Comparison of ENCODE assay signal across 24 cellular contexts in genomic region chr15:91110407-91110806, GRCh38. TPM values are rescaled to one million over a fixed set of nuclear protein-coding genes. Genes with fewer than 3 reads are reported as not detected.
"Had no signal": no experiment of that assay in that cellular context is flagged by ENCODE, and none has a peak within 500 bp of the region (broad histone marks: within the 10 kb centered on the region; RNA-seq: fewer than 3 reads in every experiment).

No MANE protein-coding gene starts in this region.

- DNase-seq: cortex of kidney; effector memory CD4-positive, alpha-beta T cell; gastrocnemius medialis; heart right ventricle; hypothalamus; kidney glomerular epithelial cell; mammary epithelial cell; naive thymus-derived CD4-positive, alpha-beta T cell; ovary; small intestine; stimulated activated CD4-positive, alpha-beta T cell treated with anti-CD3 and anti-CD28 coated beads, Interleukin-12 subunit alpha, Interleukin-12 subunit beta, amount 100 ng/mL, for 4 hours; stimulated activated CD4-positive, alpha-beta T cell treated with anti-CD3 and anti-CD28 coated beads, Interleukin-2, amount 100 ng/mL, for 48 hours; stimulated activated naive CD4-positive, alpha-beta T cell treated with Interleukin-2 at 50 U/mL for 16 hours; thyroid gland; uterus had no signal

- H3K9me3 ChIP-seq: esophagus muscularis mucosa, gastrocnemius medialis, heart right ventricle, ovary, right atrium auricular region, thyroid gland, upper lobe of left lung, uterus had no signal

- H3K4me3 Mint-ChIP-seq: naive thymus-derived CD4-positive, alpha-beta T cell; neural crest cell had no signal

- FAIRE-seq: endometrium, islet of Langerhans, small intestine had no signal

- ATAC-seq: gastrocnemius medialis; heart right ventricle; left lobe of liver; naive thymus-derived CD4-positive, alpha-beta T cell had no signal

- H3K27me3 ChIP-seq: ovary, right atrium auricular region, thyroid gland, upper lobe of left lung, uterus had no signal

- H3K36me3 ChIP-seq: esophagus muscularis mucosa, gastrocnemius medialis, heart right ventricle, ovary, right atrium auricular region, thyroid gland, upper lobe of left lung, uterus had no signal

- H3K4me3 ChIP-seq: esophagus muscularis mucosa, gastrocnemius medialis, heart right ventricle, ovary, right atrium auricular region, thyroid gland, upper lobe of left lung, uterus had no signal

- H3K27ac ChIP-seq: epithelial cell of prostate, esophagus muscularis mucosa, gastrocnemius medialis, heart right ventricle, ovary, right atrium auricular region, thyroid gland, upper lobe of left lung, uterus had no signal

- H3K9me3 Mint-ChIP-seq: naive thymus-derived CD4-positive, alpha-beta T cell; neural crest cell had no signal

- H3K27ac Mint-ChIP-seq: naive thymus-derived CD4-positive, alpha-beta T cell had no signal

- H3K4me1 ChIP-seq: esophagus muscularis mucosa, gastrocnemius medialis, right atrium auricular region, thyroid gland, upper lobe of left lung, uterus had no signal

- H3K4me1 Mint-ChIP-seq: neural crest cell had no signal

RNA-seq across cellular contexts. Expression of gene SV2B, which starts 10.3 kb away (rescaled TPM):
- total RNA-seq: fibroblast of villous mesenchyme, neural crest cell had no signal
- polyA plus RNA-seq: mammary epithelial cell had no signal
